In genomic region chr12:27610380-27610779, GRCh38 we compare ENCODE assay signal across 15 cellular contexts.
A peak's percentile ranks its signal among the peaks of the same experiment; 100 is the strongest.
DNase-seq lines count a peak whose midpoint lies in the region; FAIRE-seq and TF ChIP-seq lines count a peak whose summit lies in the region.
"Had no signal": no experiment of that assay in that cellular context is flagged by ENCODE, and none has a peak within 500 bp of the region (broad histone marks: within the 10 kb centered on the region; RNA-seq: fewer than 3 reads in every experiment).

No MANE protein-coding gene starts in this region.

- no peaks in the 10 kb centered on the region for H3K9me3 Mint-ChIP-seq in mesothelial cell of epicardium
- H3K9me3 Mint-ChIP-seq in activated CD4-positive, alpha-beta memory T cell treated with anti-CD3 and anti-CD28 coated beads, Interleukin-2, amount 10 ng/mL, durations not matched to agents 7 days and 5 days, result no peaks in the 10 kb centered on the region
- H3K9me3 Mint-ChIP-seq: activated T-cell treated with anti-CD3 and anti-CD28 coated beads, Interleukin-2, amount 50 U/mL, for 72 hours; CD8-positive, alpha-beta T cell; memory B cell had no signal

- CTCF ChIA-PET in activated CD4-positive, alpha-beta memory T cell treated with anti-CD3 and anti-CD28 coated beads, Interleukin-2, amount 10 ng/mL, durations not matched to agents 7 days and 5 days (lab: Charles Lee), result interaction anchor here (0.9 kb wide), 1 partner anchor 42 kb away, joined by 3 read pairs; no protein-coding TSS in a partner anchor

- H3K36me3 ChIP-seq in bronchial epithelial cell (ENCODE audit: control insufficient read depth, insufficient read depth, low read length), result peaks cover 1% of the 10 kb centered on the region
- H3K36me3 ChIP-seq: tibial nerve had no signal

- H3K4me1 Mint-ChIP-seq in mesothelial cell of epicardium, result peaks cover 76% of the 10 kb centered on the region
- H3K4me1 Mint-ChIP-seq in activated CD4-positive, alpha-beta memory T cell treated with anti-CD3 and anti-CD28 coated beads, Interleukin-2, amount 10 ng/mL, durations not matched to agents 7 days and 5 days, result no peaks in the 10 kb centered on the region
- H3K4me1 Mint-ChIP-seq: memory B cell had no signal

- H3K4me3 Mint-ChIP-seq in mesothelial cell of epicardium, result no peak overlapping the region
- no peak overlapping the region for H3K4me3 Mint-ChIP-seq in activated CD4-positive, alpha-beta memory T cell treated with anti-CD3 and anti-CD28 coated beads, Interleukin-2, amount 10 ng/mL, durations not matched to agents 7 days and 5 days
- H3K4me3 Mint-ChIP-seq: activated T-cell treated with anti-CD3 and anti-CD28 coated beads, Interleukin-2, amount 50 U/mL, for 72 hours; CD8-positive, alpha-beta T cell; memory B cell had no signal

- H3K27me3 ChIP-seq in bronchial epithelial cell (ENCODE audit: control insufficient read depth, insufficient read depth, low read length), result no peaks in the 10 kb centered on the region
- H3K27me3 ChIP-seq: tibial nerve had no signal

- no peaks in the 10 kb centered on the region for H3K27me3 Mint-ChIP-seq in mesothelial cell of epicardium (ENCODE audit: low read depth)
- H3K27me3 Mint-ChIP-seq in activated CD4-positive, alpha-beta memory T cell treated with anti-CD3 and anti-CD28 coated beads, Interleukin-2, amount 10 ng/mL, durations not matched to agents 7 days and 5 days, result peaks cover 5% of the 10 kb centered on the region

- H3K27ac Mint-ChIP-seq in mesothelial cell of epicardium, result peak overlapping the region; percentile 82
- no peak overlapping the region for H3K27ac Mint-ChIP-seq in activated CD4-positive, alpha-beta memory T cell treated with anti-CD3 and anti-CD28 coated beads, Interleukin-2, amount 10 ng/mL, durations not matched to agents 7 days and 5 days
- H3K27ac Mint-ChIP-seq: activated T-cell treated with anti-CD3 and anti-CD28 coated beads, Interleukin-2, amount 50 U/mL, for 72 hours; CD8-positive, alpha-beta T cell; memory B cell had no signal

- POLR2A ChIA-PET in activated CD4-positive, alpha-beta memory T cell treated with anti-CD3 and anti-CD28 coated beads, Interleukin-2, amount 10 ng/mL, durations not matched to agents 7 days and 5 days (lab: Charles Lee), result no interaction called here

- TF ChIP-seq CTCF in AG10803 (conservative IDR thresholded peaks at IDR 0.05; ENCODE audit: low read length), result no peak
- no peak for TF ChIP-seq CTCF in LNCaP clone FGC (IDR thresholded peaks at IDR 0.05; ENCODE audit: control insufficient read depth, extremely low read depth, insufficient read depth)
- TF ChIP-seq CTCF in bronchial epithelial cell (IDR thresholded peaks at IDR 0.05; ENCODE audit: insufficient read depth, low read length, severe bottlenecking), result no peak
- TF ChIP-seq CTCF in mesothelial cell of epicardium (IDR thresholded peaks at IDR 0.05; ENCODE audit: unreplicated experiment), result no peak

- FAIRE-seq in bronchial epithelial cell (lab: Jason Lieb, UNC), result peak; percentile 55

- H3K4me3 ChIP-seq in AG10803 (ENCODE audit: low read length) (no peak overlapping the region), LNCaP clone FGC (ENCODE audit: low read depth, low read length) (no peak overlapping the region), bronchial epithelial cell (ENCODE audit: low read depth, low read length) (no peak overlapping the region)
- H3K4me3 ChIP-seq: tibial nerve had no signal

- peaks cover 4% of the 10 kb centered on the region for H3K36me3 Mint-ChIP-seq in mesothelial cell of epicardium
- no peaks in the 10 kb centered on the region for H3K36me3 Mint-ChIP-seq in activated CD4-positive, alpha-beta memory T cell treated with anti-CD3 and anti-CD28 coated beads, Interleukin-2, amount 10 ng/mL, durations not matched to agents 7 days and 5 days (ENCODE audit: low read depth)
- H3K36me3 Mint-ChIP-seq: CD8-positive, alpha-beta T cell; memory B cell had no signal

- DNase-seq in AG10803 (ENCODE audit: low read depth), result peak; percentile 76
- DNase-seq in LNCaP clone FGC (ENCODE audit: low read depth), result peak; percentile 79
- peak; percentile 93 for DNase-seq in bronchial epithelial cell (ENCODE audit: low read depth)
- DNase-seq in mesothelial cell of epicardium (ENCODE audit: low spot score in 2 of 2, unreplicated experiment in 2 of 2), result no peak
- no peak for DNase-seq in anterior cingulate cortex (lab: John Stamatoyannopoulos, UW)
- no peak for DNase-seq in T-helper 1 cell
- DNase-seq in HUDEP-2 (lab: John Stamatoyannopoulos, UW; ENCODE audit: unreplicated experiment in 76 of 76), result no peak
- DNase-seq in activated CD4-positive, alpha-beta memory T cell treated with anti-CD3 and anti-CD28 coated beads, Interleukin-2, amount 10 ng/mL, durations not matched to agents 7 days and 5 days, result no peak
- DNase-seq: activated T-cell treated with anti-CD3 and anti-CD28 coated beads, Interleukin-2, amount 50 U/mL, for 72 hours; caudate nucleus; CD8-positive, alpha-beta T cell; NCI-H1048; OCI-M1 had no signal

Comparison
In these comparisons a context has a peak if more than half of its experiments do, and no peak if none do; other contexts are left out.
1. DNase-seq: peak in AG10803 (single experiment), LNCaP clone FGC (single experiment) and bronchial epithelial cell (single experiment); none in mesothelial cell of epicardium (0 of 2), anterior cingulate cortex (0 of 58), T-helper 1 cell (0 of 5), HUDEP-2 (0 of 76) and activated CD4-positive, alpha-beta memory T cell treated with anti-CD3 and anti-CD28 coated beads, Interleukin-2, amount 10 ng/mL, durations not matched to agents 7 days and 5 days (single experiment).